8 cellular contexts compared by ENCODE assay signal in the genomic region with DNA sequence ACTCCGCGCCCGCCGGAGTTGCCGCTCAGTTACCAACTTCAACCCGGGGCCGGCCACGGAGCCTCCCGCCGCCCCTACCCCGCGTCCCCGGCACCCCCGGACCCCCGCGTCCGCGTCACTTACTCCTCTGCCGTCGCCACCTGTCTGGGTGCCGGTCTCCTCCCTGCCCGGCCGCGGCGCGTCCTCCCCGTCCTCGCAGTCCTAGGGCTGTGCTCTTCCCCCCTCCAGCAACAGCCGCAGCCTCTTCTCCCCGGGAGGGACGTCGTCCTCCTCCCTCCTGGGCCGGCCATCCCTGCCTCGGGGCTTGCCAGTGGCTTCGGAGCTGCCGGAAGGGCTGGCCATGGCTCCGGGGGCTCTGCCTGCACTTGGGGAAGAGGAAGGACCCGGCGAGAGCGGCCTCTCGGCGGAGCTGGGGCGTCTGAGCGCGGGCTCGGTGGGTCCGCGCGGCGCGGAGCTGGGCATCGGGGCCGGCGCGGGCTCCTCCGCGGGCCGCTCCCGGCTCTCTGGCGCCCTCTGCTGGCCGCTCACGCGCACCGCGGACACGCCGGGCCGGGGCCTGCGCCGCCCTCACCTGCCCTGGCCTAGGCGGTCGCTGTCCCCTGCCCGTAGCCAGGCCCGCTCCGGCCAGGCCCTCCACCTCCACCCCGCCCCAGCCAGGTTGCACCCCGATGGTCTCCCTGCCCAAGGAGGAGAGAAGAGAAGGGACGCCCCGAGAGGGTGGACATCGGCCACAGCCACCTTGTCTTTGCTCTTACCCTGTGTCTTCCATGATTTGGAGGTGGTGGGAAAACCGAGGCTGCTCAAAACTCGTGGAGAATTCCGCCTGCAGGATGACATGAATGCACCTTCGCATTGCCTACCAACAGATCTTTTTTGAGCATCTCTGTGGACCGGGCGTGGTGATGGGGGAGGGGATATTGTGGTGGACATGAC. TPM values are rescaled to one million over a fixed set of nuclear protein-coding genes. Genes with fewer than 3 reads are reported as not detected.
DNase-seq lines count a peak whose midpoint lies in the region; ATAC-seq and TF ChIP-seq lines count a peak whose summit lies in the region.
"Not testable (repeated sequence)": the region's sequence is repeated elsewhere in the genome, so short reads cannot be mapped to it uniquely, and the experiment has no call there.
"Had no signal": no experiment of that assay in that cellular context is flagged by ENCODE, and none has a peak within 500 bp of the region (broad histone marks: within the 10 kb centered on the region; RNA-seq: fewer than 3 reads in every experiment).

No MANE protein-coding gene starts in this region.

- not testable (repeated sequence) for H3K9me3 ChIP-seq in fibroblast of lung (ENCODE audit: control insufficient read depth, insufficient read depth, low read depth, low read length)

- H3K27ac ChIP-seq in fibroblast of lung (ENCODE audit: insufficient read depth, low read length): not testable (repeated sequence)

- H3K9ac ChIP-seq in fibroblast of lung (ENCODE audit: insufficient read depth, low read length): peak overlapping the region; percentile 42

- DNase-seq in GM12864 (ENCODE audit: low read depth): not testable (repeated sequence)
- DNase-seq in NCI-H128 (lab: John Stamatoyannopoulos, UW; ENCODE audit: unreplicated experiment) (peak; percentile 12), fibroblast of lung (ENCODE audit: low read depth in 2 of 2) (peak; percentile 7 to 22), memory B cell (ENCODE audit: low spot score in 2 of 2) (peak; percentile 76 to 88)
- peak; percentile 60 for DNase-seq in T-helper 2 cell treated with Interferon-gamma antibody and Interleukin-4, amounts not matched to agents 5 μg/mL and 100 μg/mL, for 36 hours (ENCODE audit: low spot score)
- peak; percentile 41 for DNase-seq in activated gamma-delta T cell treated with anti-CD3 and anti-CD28 coated beads, Interleukin-2, amount 50 U/mL, for 16 hours (ENCODE audit: low read depth)
- peak; percentile 57 to 68 for DNase-seq in stimulated activated CD4-positive, alpha-beta T cell treated with anti-CD3 and anti-CD28 coated beads, Interleukin-1b, Interleukin-23, amount 100 ng/mL, for 4 hours (ENCODE audit: low read depth in 2 of 2)

- not testable (repeated sequence) for H3K27me3 ChIP-seq in fibroblast of lung (ENCODE audit: control insufficient read depth, insufficient read depth, low read length)

- not testable (repeated sequence) for H3K36me3 ChIP-seq in fibroblast of lung (ENCODE audit: control insufficient read depth, insufficient read depth, low read length)

- H3K4me1 ChIP-seq in fibroblast of lung (ENCODE audit: control insufficient read depth, extremely low read depth, insufficient read depth, low read length): not testable (repeated sequence)

- H3K27me3 Mint-ChIP-seq in T-helper 2 cell treated with Interferon-gamma antibody and Interleukin-4, amounts not matched to agents 5 μg/mL and 100 μg/mL, for 36 hours (ENCODE audit: low read depth): peaks cover 46% of the 10 kb centered on the region
- peaks cover 22% of the 10 kb centered on the region for H3K27me3 Mint-ChIP-seq in memory B cell

- TF ChIP-seq CTCF in GM12864 (IDR thresholded peaks at IDR 0.05; ENCODE audit: low read depth, low read length, missing control alignments) (peak; percentile 54), fibroblast of lung (conservative IDR thresholded peaks at IDR 0.05 in 1 of 2, IDR thresholded peaks at IDR 0.05 in 1 of 2; ENCODE audit: low read depth in 1 of 2, low read length in 2 of 2) (peak; percentile 24 to 30)

- not testable (repeated sequence) for H4K20me1 ChIP-seq in fibroblast of lung (ENCODE audit: control insufficient read depth, extremely low read depth, insufficient read depth, low read length)

- H3K4me1 Mint-ChIP-seq in T-helper 2 cell treated with Interferon-gamma antibody and Interleukin-4, amounts not matched to agents 5 μg/mL and 100 μg/mL, for 36 hours (ENCODE audit: low read depth): not testable (repeated sequence)
- peaks cover 10% of the 10 kb centered on the region for H3K4me1 Mint-ChIP-seq in memory B cell

- not testable (repeated sequence) for H3K27ac Mint-ChIP-seq in T-helper 2 cell treated with Interferon-gamma antibody and Interleukin-4, amounts not matched to agents 5 μg/mL and 100 μg/mL, for 36 hours; memory B cell

- H3K36me3 Mint-ChIP-seq in T-helper 2 cell treated with Interferon-gamma antibody and Interleukin-4, amounts not matched to agents 5 μg/mL and 100 μg/mL, for 36 hours (ENCODE audit: low read depth); memory B cell: not testable (repeated sequence)

- H2AFZ ChIP-seq in fibroblast of lung (ENCODE audit: low read length): not testable (repeated sequence)

- H3K4me3 Mint-ChIP-seq in T-helper 2 cell treated with Interferon-gamma antibody and Interleukin-4, amounts not matched to agents 5 μg/mL and 100 μg/mL, for 36 hours: peak overlapping the region; percentile 30
- peak overlapping the region; percentile 62 for H3K4me3 Mint-ChIP-seq in memory B cell

- H3K4me3 ChIP-seq in GM12864 (ENCODE audit: low read depth, low read length) (peak overlapping the region; percentile 23), fibroblast of lung (replicated peaks in 1 of 4; ENCODE audit: control extremely low read depth in 1 of 4, insufficient read depth in 1 of 4, low read depth in 3 of 4, low read length in 4 of 4) (peak overlapping the region in 2 of 4 experiments; percentile 44 to 53)

- peak; percentile 73 for ATAC-seq in memory B cell (ENCODE audit: low read depth)

- not testable (repeated sequence) for H3K79me2 ChIP-seq in fibroblast of lung (ENCODE audit: control insufficient read depth, insufficient read depth, low read length)

- peak overlapping the region; percentile 35 for H3K4me2 ChIP-seq in fibroblast of lung (ENCODE audit: extremely low read depth, insufficient read depth, low read length)

- H3K9me3 Mint-ChIP-seq in T-helper 2 cell treated with Interferon-gamma antibody and Interleukin-4, amounts not matched to agents 5 μg/mL and 100 μg/mL, for 36 hours; memory B cell: not testable (repeated sequence)

RNA-seq across cellular contexts. Expression of gene TRH, which starts 28.4 kb away (rescaled TPM):
- total RNA-seq in fibroblast of lung: not detected in 2 replicates
- polyA plus RNA-seq in fibroblast of lung: not detected in 2 replicates
- polyA plus RNA-seq in fibroblast of lung (2012): not detected in 2 replicates
- not detected in 2 replicates for polyA minus RNA-seq in fibroblast of lung (ENCODE audit: low replicate concordance)
- total RNA-seq: T-helper 2 cell treated with Interferon-gamma antibody and Interleukin-4, amounts not matched to agents 100 ng/mL and 5 ng/mL, for 36 hours had no signal
